Comparison of ENCODE assay signal across 10 cellular contexts in the genomic region with DNA sequence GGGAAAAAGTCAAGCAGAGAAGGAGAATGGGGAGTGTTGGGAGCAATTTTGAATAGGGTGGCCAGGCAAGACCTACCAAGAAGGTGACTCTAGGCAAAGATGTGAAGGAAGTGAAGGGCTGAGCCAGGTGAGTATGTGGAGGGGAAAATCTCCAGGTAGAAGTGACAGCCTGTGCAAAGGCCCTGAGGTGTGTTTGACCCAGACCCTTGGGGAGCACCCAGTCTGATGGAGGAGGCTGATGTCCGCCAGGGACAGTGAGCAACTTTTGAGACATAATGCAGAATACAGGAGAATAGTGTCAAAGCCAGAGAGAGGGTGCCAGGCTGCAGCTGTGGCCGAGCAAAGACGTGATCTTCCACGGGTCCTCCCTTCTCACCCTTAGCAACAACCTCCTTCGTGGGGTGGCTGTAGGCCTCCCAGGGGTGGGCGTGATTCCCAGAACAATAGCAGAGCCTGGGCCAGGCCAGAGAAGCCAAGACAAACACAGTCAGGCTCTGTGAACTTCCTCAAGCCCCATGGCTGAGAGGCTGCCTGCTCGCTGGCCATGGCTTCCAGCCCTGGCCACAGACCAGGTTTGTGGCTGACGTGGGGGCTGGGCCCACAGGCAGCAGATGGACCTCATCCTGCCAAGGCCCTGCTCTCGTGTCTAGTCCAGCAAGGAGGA. TPM values are rescaled to one million over a fixed set of nuclear protein-coding genes. Genes with fewer than 3 reads are reported as not detected.
DNase-seq lines count a peak whose midpoint lies in the region; FAIRE-seq and TF ChIP-seq lines count a peak whose summit lies in the region.
"Had no signal": no experiment of that assay in that cellular context is flagged by ENCODE, and none has a peak within 500 bp of the region (broad histone marks: within the 10 kb centered on the region; RNA-seq: fewer than 3 reads in every experiment).

No MANE protein-coding gene starts in this region.

- WGBS in testis, 2 donors: 30 to 53% methylated on average over 6 to 9 of the region's 9 CpGs

- no peak for FAIRE-seq in GM12891 (lab: Jason Lieb, UNC)

- H3K4me3 ChIP-seq in testis: no peak overlapping the region

- TF ChIP-seq CTCF in testis (IDR thresholded peaks at IDR 0.05): no peak

- no peaks in the 10 kb centered on the region for H3K9me3 ChIP-seq in testis

- peaks cover 10% of the 10 kb centered on the region for H3K4me1 ChIP-seq in testis

- DNase-seq in DMS 273 (lab: John Stamatoyannopoulos, UW; ENCODE audit: unreplicated experiment) (peak; percentile 25), DMS 273 treated with DMSO at 0.1 percent for 48 hours (lab: John Stamatoyannopoulos, UW) (no peak), brain pericyte (ENCODE audit: low read depth, low spot score) (peak; percentile 91), kidney tubule cell (ENCODE audit: low spot score) (peak; percentile 91), testis (peak; percentile 71), SKM-1 (lab: John Stamatoyannopoulos, UW; ENCODE audit: unreplicated experiment) (no peak), GM12891 (ENCODE audit: insufficient read length, low spot score) (no peak)
- no peak for DNase-seq in stimulated activated CD4-positive, alpha-beta T cell treated with anti-CD3 and anti-CD28 coated beads, Interleukin-15, amount 100 ng/mL, for 24 hours

- no peaks in the 10 kb centered on the region for H3K27me3 ChIP-seq in testis

- no peak overlapping the region for H3K27ac ChIP-seq in testis
- H3K27ac ChIP-seq: 22Rv1, HL-60 had no signal

- H3K36me3 ChIP-seq in testis (ENCODE audit: low read depth, missing control alignments): no peaks in the 10 kb centered on the region

- TF ChIP-seq POLR2A in testis (IDR thresholded peaks at IDR 0.05) (no peak), GM12891 (IDR thresholded peaks at IDR 0.05; ENCODE audit: low read depth, low read length) (no peak)

- intact Hi-C loops in testis (cut with DNase I; ENCODE audit: low total_unique reads): loop anchor here (5.0 to 10.0 kb wide), 2 partner anchors 198 to 256 kb away; no protein-coding TSS in a partner anchor

TF ChIP-seq in GM12891, 5 proteins besides CTCF, POLR2A, EP300 and RAD21:
- no peak for TF ChIP-seq POLR2AphosphoS5 (IDR thresholded peaks at IDR 0.05; ENCODE audit: low read depth, low read length)
- no peak for TF ChIP-seq SPI1 (IDR thresholded peaks at IDR 0.05; ENCODE audit: low read depth, low read length)
- no peak for TF ChIP-seq TAF1 (IDR thresholded peaks at IDR 0.05; ENCODE audit: low read depth, low read length)
- no peak for TF ChIP-seq POU2F2 (IDR thresholded peaks at IDR 0.05; ENCODE audit: low read depth, low read length)
- TF ChIP-seq PAX5 (IDR thresholded peaks at IDR 0.05; ENCODE audit: insufficient read depth, low read length, severe bottlenecking): no peak
TF ChIP-seq in GM12891: peak in this region for 0.

RNA-seq across cellular contexts. Expression of a gene that starts 58.1 kb away (rescaled TPM):
- 10 to 100 TPM; 13.7 to 14.9 TPM for total RNA-seq in testis
- 9.7 TPM for polyA plus RNA-seq in testis (ENCODE audit: insufficient read depth, low read depth, low replicate concordance)
- polyA plus RNA-seq in GM12891 (2012; ENCODE audit: low read depth, missing spikeins): 10.0 TPM

Comparison
In these comparisons a context has a peak if more than half of its experiments do, and no peak if none do; other contexts are left out.
1. DNase-seq: peak in DMS 273 (single experiment), brain pericyte (single experiment), kidney tubule cell (single experiment) and testis (single experiment); none in DMS 273 treated with DMSO at 0.1 percent for 48 hours (single experiment), stimulated activated CD4-positive, alpha-beta T cell treated with anti-CD3 and anti-CD28 coated beads, Interleukin-15, amount 100 ng/mL, for 24 hours (single experiment), SKM-1 (single experiment) and GM12891 (single experiment).